In the genomic region with DNA sequence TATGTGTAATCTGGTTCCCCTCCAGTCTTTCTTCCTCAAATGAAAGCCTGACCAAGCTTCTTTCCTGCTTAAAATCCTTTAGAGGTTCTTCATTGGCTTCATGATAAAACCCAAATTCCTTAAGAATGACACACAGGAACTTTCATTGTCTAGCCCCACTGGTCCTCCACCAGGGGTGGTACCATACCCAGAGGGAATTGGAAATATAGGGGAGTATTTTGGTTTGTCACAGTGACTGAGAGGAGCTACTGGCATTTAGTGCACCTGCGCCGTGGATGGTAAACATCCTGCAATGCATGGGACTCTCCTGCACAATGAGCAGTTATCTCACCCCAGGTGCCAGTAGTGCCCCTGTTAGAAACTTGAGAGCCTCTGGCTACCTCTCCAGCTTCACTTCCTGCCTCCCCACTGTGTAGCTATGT, we compare ENCODE assay signal across 1 cellular context.
TF ChIP-seq lines count a peak whose summit lies in the region.

No MANE protein-coding gene starts in this region.

TF ChIP-seq in Ishikawa, 13 proteins besides CTCF, POLR2A, EP300 and RAD21:
- peak; percentile 23; the same call in 1 of the 2 replicates for TF ChIP-seq FOXM1 (IDR thresholded peaks at IDR 0.05; ENCODE audit: borderline replicate concordance, low read depth)
- peak; percentile 48; the same call in 1 of the 2 replicates for TF ChIP-seq TEAD4 (IDR thresholded peaks at IDR 0.05)
- TF ChIP-seq NFIC (IDR thresholded peaks at IDR 0.05), result 0 out of 2 replicates have a peak, but pooled peaks have one; percentile 7
- TF ChIP-seq, protein P1, sequence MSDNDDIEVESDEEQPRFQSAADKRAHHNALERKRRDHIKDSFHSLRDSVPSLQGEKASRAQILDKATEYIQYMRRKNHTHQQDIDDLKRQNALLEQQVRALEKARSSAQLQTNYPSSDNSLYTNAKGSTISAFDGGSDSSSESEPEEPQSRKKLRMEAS (IDR thresholded peaks at IDR 0.05), result no peak
- TF ChIP-seq TAF1 (IDR thresholded peaks at IDR 0.05; ENCODE audit: low read depth), result no peak
- peak; percentile 85 for TF ChIP-seq TCF12 (IDR thresholded peaks at IDR 0.05; ENCODE audit: low read depth)
- TF ChIP-seq, protein P2, sequence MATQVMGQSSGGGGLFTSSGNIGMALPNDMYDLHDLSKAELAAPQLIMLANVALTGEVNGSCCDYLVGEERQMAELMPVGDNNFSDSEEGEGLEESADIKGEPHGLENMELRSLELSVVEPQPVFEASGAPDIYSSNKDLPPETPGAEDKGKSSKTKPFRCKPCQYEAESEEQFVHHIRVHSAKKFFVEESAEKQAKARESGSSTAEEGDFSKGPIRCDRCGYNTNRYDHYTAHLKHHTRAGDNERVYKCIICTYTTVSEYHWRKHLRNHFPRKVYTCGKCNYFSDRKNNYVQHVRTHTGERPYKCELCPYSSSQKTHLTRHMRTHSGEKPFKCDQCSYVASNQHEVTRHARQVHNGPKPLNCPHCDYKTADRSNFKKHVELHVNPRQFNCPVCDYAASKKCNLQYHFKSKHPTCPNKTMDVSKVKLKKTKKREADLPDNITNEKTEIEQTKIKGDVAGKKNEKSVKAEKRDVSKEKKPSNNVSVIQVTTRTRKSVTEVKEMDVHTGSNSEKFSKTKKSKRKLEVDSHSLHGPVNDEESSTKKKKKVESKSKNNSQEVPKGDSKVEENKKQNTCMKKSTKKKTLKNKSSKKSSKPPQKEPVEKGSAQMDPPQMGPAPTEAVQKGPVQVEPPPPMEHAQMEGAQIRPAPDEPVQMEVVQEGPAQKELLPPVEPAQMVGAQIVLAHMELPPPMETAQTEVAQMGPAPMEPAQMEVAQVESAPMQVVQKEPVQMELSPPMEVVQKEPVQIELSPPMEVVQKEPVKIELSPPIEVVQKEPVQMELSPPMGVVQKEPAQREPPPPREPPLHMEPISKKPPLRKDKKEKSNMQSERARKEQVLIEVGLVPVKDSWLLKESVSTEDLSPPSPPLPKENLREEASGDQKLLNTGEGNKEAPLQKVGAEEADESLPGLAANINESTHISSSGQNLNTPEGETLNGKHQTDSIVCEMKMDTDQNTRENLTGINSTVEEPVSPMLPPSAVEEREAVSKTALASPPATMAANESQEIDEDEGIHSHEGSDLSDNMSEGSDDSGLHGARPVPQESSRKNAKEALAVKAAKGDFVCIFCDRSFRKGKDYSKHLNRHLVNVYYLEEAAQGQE (IDR thresholded peaks at IDR 0.05; ENCODE audit: low read depth), result no peak
- no peak for TF ChIP-seq ZBTB7A (IDR thresholded peaks at IDR 0.05; ENCODE audit: low read depth)
